In genomic region chr14:106766551-106767277, GRCh38 we compare ENCODE assay signal across 8 cellular contexts.
DNase-seq lines count a peak whose midpoint lies in the region; ATAC-seq and TF ChIP-seq lines count a peak whose summit lies in the region.
"Not testable (repeated sequence)": the region's sequence is repeated elsewhere in the genome, so short reads cannot be mapped to it uniquely, and the experiment has no call there.

No MANE protein-coding gene starts in this region.

- not testable (repeated sequence) for TF ChIP-seq CTCF in CD14-positive monocyte (IDR thresholded peaks at IDR 0.05)
- TF ChIP-seq CTCF in GM13977 (IDR thresholded peaks at IDR 0.05; ENCODE audit: extremely low read depth, insufficient read depth, missing control alignments) (peak; percentile 80), OCI-LY3 (IDR thresholded peaks at IDR 0.05; ENCODE audit: low read depth, low read length) (peak; percentile 23; the same call in 1 of the 2 replicates)

- not testable (repeated sequence) for H3K27ac ChIP-seq in OCI-LY3 (ENCODE audit: low read length)
- peak overlapping the region; percentile 74 to 84 for H3K27ac ChIP-seq in mucosa of rectum (ENCODE audit: low read depth in 2 of 2, low read length in 2 of 2)

- H3K36me3 ChIP-seq in OCI-LY3 (replicated peaks; ENCODE audit: low read depth, low read length); mucosa of rectum (ENCODE audit: control insufficient read depth in 2 of 2, insufficient read depth in 2 of 2, low read length in 2 of 2): not testable (repeated sequence)

- not testable (repeated sequence) for H3K4me2 ChIP-seq in OCI-LY3 (ENCODE audit: low read length)

- peaks cover 10% of the 10 kb centered on the region for H3K4me1 Mint-ChIP-seq in CD14-positive monocyte
- H3K4me1 Mint-ChIP-seq in activated naive CD8-positive, alpha-beta T cell treated with anti-CD3 and anti-CD28 coated beads, Interleukin-2, amount 10 ng/mL, durations not matched to agents 7 days and 5 days: peaks cover 27% of the 10 kb centered on the region

- in situ Hi-C loops in GM13977 (cut with MboI; ENCODE audit: low pct_unique_long_range_greater_than_20kb, low sequenced_read_pairs, unreplicated experiment): not testable (repeated sequence)

- not testable (repeated sequence) for H2AFZ ChIP-seq in OCI-LY3 (ENCODE audit: low read depth, low read length)

- not testable (repeated sequence) for H3K27ac Mint-ChIP-seq in CD14-positive monocyte
- peak overlapping the region; percentile 27 for H3K27ac Mint-ChIP-seq in activated naive CD8-positive, alpha-beta T cell treated with anti-CD3 and anti-CD28 coated beads, Interleukin-2, amount 10 ng/mL, durations not matched to agents 7 days and 5 days

- not testable (repeated sequence) for H3K9ac ChIP-seq in OCI-LY3 (ENCODE audit: low read length)
- peak overlapping the region in 1 of 2 donors; percentile 6 for H3K9ac ChIP-seq in mucosa of rectum (ENCODE audit: low read depth in 1 of 2, low read length in 2 of 2)

- not testable (repeated sequence) for H3K4me1 ChIP-seq in OCI-LY3 (ENCODE audit: low read length); mucosa of rectum (ENCODE audit: control insufficient read depth in 2 of 2, insufficient read depth in 2 of 2, low read length in 2 of 2)

- not testable (repeated sequence) for H4K20me1 ChIP-seq in OCI-LY3 (ENCODE audit: insufficient read depth, low read length)

- H3K27me3 Mint-ChIP-seq in CD14-positive monocyte (ENCODE audit: low read depth in 3 of 3); activated naive CD8-positive, alpha-beta T cell treated with anti-CD3 and anti-CD28 coated beads, Interleukin-2, amount 10 ng/mL, durations not matched to agents 7 days and 5 days: not testable (repeated sequence)

- DNase-seq in CD14-positive monocyte (ENCODE audit: low spot score): peak; percentile 40
- DNase-seq in GM13977 (ENCODE audit: low spot score): not testable (repeated sequence)
- peak; percentile 32 to 39 for DNase-seq in activated CD4-positive, alpha-beta T cell treated with anti-CD3 and anti-CD28 coated beads for 24 hours (ENCODE audit: low read depth in 2 of 2)
- peak; percentile 36 for DNase-seq in activated T-cell treated with anti-CD3 and anti-CD28 coated beads for 4 hours
- DNase-seq in activated naive CD8-positive, alpha-beta T cell treated with anti-CD3 and anti-CD28 coated beads, Interleukin-2, amount 10 ng/mL, durations not matched to agents 7 days and 5 days: peak; percentile 72
- DNase-seq in stimulated activated CD4-positive, alpha-beta T cell treated with anti-CD3 and anti-CD28 coated beads, TNF-alpha, amount 100 ng/mL, for 48 hours (ENCODE audit: low read depth in 3 of 3): peak in 2 of 3 donors; percentile 21 to 48

- H3K27me3 ChIP-seq in OCI-LY3 (ENCODE audit: low read depth, low read length); mucosa of rectum (ENCODE audit: control insufficient read depth in 2 of 2, insufficient read depth in 2 of 2, low read length in 2 of 2): not testable (repeated sequence)

- POLR2A ChIA-PET in activated naive CD8-positive, alpha-beta T cell treated with anti-CD3 and anti-CD28 coated beads, Interleukin-2, amount 10 ng/mL, durations not matched to agents 7 days and 5 days (lab: Charles Lee): not testable (repeated sequence)

- H3K4me3 ChIP-seq in OCI-LY3 (ENCODE audit: low read length): not testable (repeated sequence)
- peak overlapping the region in 1 of 2 donors; percentile 31 for H3K4me3 ChIP-seq in mucosa of rectum (ENCODE audit: low read length in 2 of 2)

- H3K9me3 ChIP-seq in OCI-LY3 (ENCODE audit: insufficient read depth, low read length); mucosa of rectum (ENCODE audit: control insufficient read depth in 2 of 2, low read length in 2 of 2): not testable (repeated sequence)

- H3K4me3 Mint-ChIP-seq in CD14-positive monocyte: not testable (repeated sequence)
- H3K4me3 Mint-ChIP-seq in activated naive CD8-positive, alpha-beta T cell treated with anti-CD3 and anti-CD28 coated beads, Interleukin-2, amount 10 ng/mL, durations not matched to agents 7 days and 5 days: peak overlapping the region; percentile 67

- H3K79me2 ChIP-seq in OCI-LY3 (ENCODE audit: low read length): not testable (repeated sequence)

- peak; percentile 69 for ATAC-seq in activated naive CD8-positive, alpha-beta T cell treated with anti-CD3 and anti-CD28 coated beads, Interleukin-2, amount 10 ng/mL, durations not matched to agents 7 days and 5 days (ENCODE audit: low read depth)

- intact Hi-C loops in CD14-positive monocyte (cut with micrococcal nuclease): not testable (repeated sequence)

- not testable (repeated sequence) for H3K36me3 Mint-ChIP-seq in CD14-positive monocyte; activated naive CD8-positive, alpha-beta T cell treated with anti-CD3 and anti-CD28 coated beads, Interleukin-2, amount 10 ng/mL, durations not matched to agents 7 days and 5 days

- H3K9me3 Mint-ChIP-seq in CD14-positive monocyte; activated naive CD8-positive, alpha-beta T cell treated with anti-CD3 and anti-CD28 coated beads, Interleukin-2, amount 10 ng/mL, durations not matched to agents 7 days and 5 days: not testable (repeated sequence)
